9 cellular contexts compared by ENCODE assay signal in genomic region chr19:3028305-3029069, GRCh38. TPM values are rescaled to one million over a fixed set of nuclear protein-coding genes. Genes with fewer than 3 reads are reported as not detected.
DNase-seq lines count a peak whose midpoint lies in the region; ATAC-seq, FAIRE-seq and TF ChIP-seq lines count a peak whose summit lies in the region.
"Had no signal": no experiment of that assay in that cellular context is flagged by ENCODE, and none has a peak within 500 bp of the region (broad histone marks: within the 10 kb centered on the region; RNA-seq: fewer than 3 reads in every experiment).

No MANE protein-coding gene starts in this region.

- H3K36me3 ChIP-seq in bronchial epithelial cell (ENCODE audit: control insufficient read depth, insufficient read depth, low read length) (no peaks in the 10 kb centered on the region), aorta (ENCODE audit: control insufficient read depth in 1 of 2, insufficient read depth in 2 of 2, low read length in 1 of 2) (no peaks in the 10 kb centered on the region)

- no peaks in the 10 kb centered on the region for H3K36me3 Mint-ChIP-seq in memory B cell

- no peak for FAIRE-seq in bronchial epithelial cell (lab: Jason Lieb, UNC)

- H3K4me1 ChIP-seq in aorta (ENCODE audit: control insufficient read depth in 1 of 2, insufficient read depth in 2 of 2, low read length in 2 of 2), result no peaks in the 10 kb centered on the region

- H3K27ac Mint-ChIP-seq in memory B cell, result no peak overlapping the region

- ATAC-seq in Right ventricle myocardium superior (ENCODE audit: poor library complexity), result peak; percentile 3
- no peak for ATAC-seq in memory B cell (ENCODE audit: low read depth)
- ATAC-seq in aorta (ENCODE audit: low FRiP score), result no peak
- no peak for ATAC-seq in GM18861 (IDR thresholded peaks at IDR 0.05; ENCODE audit: unreplicated experiment)

- H3K4me3 ChIP-seq in bronchial epithelial cell (ENCODE audit: low read depth, low read length), result peak overlapping the region; percentile 16
- H3K4me3 ChIP-seq in aorta (ENCODE audit: low read length in 2 of 2), result peak overlapping the region; percentile 43 to 82

- H3K27me3 ChIP-seq in bronchial epithelial cell (ENCODE audit: control insufficient read depth, insufficient read depth, low read length) (peaks cover 11% of the 10 kb centered on the region), aorta (ENCODE audit: control insufficient read depth in 1 of 2, insufficient read depth in 2 of 2, low read length in 1 of 2) (no peaks in the 10 kb centered on the region)

- no peaks in the 10 kb centered on the region for H3K9me3 Mint-ChIP-seq in memory B cell

- intact Hi-C loops in Right ventricle myocardium superior (cut with DNase I) (loop anchor here (5.0 kb wide), 2 partner anchors 41 to 56 kb away; no protein-coding TSS in a partner anchor), cardiac septum (cut with DNase I) (loop anchor here (5.0 kb wide), 1 partner anchor 41 kb away; no protein-coding TSS in a partner anchor), aorta (cut with DNase I) (no loop called here)

- no peak for DNase-seq in Right ventricle myocardium superior
- no peak for DNase-seq in cardiac septum (ENCODE audit: low spot score)
- no peak for DNase-seq in bronchial epithelial cell (ENCODE audit: low read depth)
- DNase-seq in memory B cell (ENCODE audit: low spot score in 2 of 2), result no peak
- DNase-seq in aorta, result no peak
- DNase-seq in activated CD4-positive, alpha-beta T cell treated with anti-CD3 and anti-CD28 coated beads, Interleukin-2, amount 50 U/mL, for 48 hours, result no peak
- DNase-seq in DMS 273 (lab: John Stamatoyannopoulos, UW; ENCODE audit: unreplicated experiment), result no peak
- DNase-seq: NCI-H774 had no signal

- TF ChIP-seq CTCF in bronchial epithelial cell (IDR thresholded peaks at IDR 0.05; ENCODE audit: insufficient read depth, low read length, severe bottlenecking), result no peak

- 4 to 6% methylated on average over 34 to 40 of the region's 40 CpGs for WGBS in aorta, 2 donors

- no peaks in the 10 kb centered on the region for H3K9me3 ChIP-seq in aorta (ENCODE audit: control insufficient read depth, low read length)

- peaks cover 19% of the 10 kb centered on the region for H3K4me1 Mint-ChIP-seq in memory B cell

- no peak overlapping the region for H3K27ac ChIP-seq in aorta (ENCODE audit: low read depth in 1 of 2, low read length in 2 of 2)

- H3K4me3 Mint-ChIP-seq in memory B cell, result peak overlapping the region; percentile 68

- H3K27me3 Mint-ChIP-seq in memory B cell, result peaks cover 28% of the 10 kb centered on the region

RNA-seq across cellular contexts. Expression of gene TLE2, which starts 0.6 kb away (rescaled TPM):
- total RNA-seq in Right ventricle myocardium superior (55.7 TPM), cardiac septum (48.0 TPM), bronchial epithelial cell (0.53 and 1.0 TPM in 2 replicates), aorta (10 to 100 TPM; 32.9 to 54.8 TPM)
- polyA plus RNA-seq in aorta, result 100 to 1,000 TPM in 1 of 2 donors, 10 to 100 TPM in 1; 32.7 to 127 TPM

RNA-seq across cellular contexts. Expression of gene TLE5, which starts 33.8 kb away (rescaled TPM):
- total RNA-seq in Right ventricle myocardium superior, result 760 TPM
- total RNA-seq in cardiac septum, result 804 TPM
- total RNA-seq in bronchial epithelial cell, result 144 and 200 TPM in 2 replicates
- total RNA-seq in aorta, result 100 to 1,000 TPM; 305 to 374 TPM
- 100 to 1,000 TPM; 598 to 642 TPM for polyA plus RNA-seq in aorta

RNA-seq across cellular contexts. Expression of gene TLE6, which starts 51.1 kb away (rescaled TPM):
- total RNA-seq in Right ventricle myocardium superior (0.70 TPM), cardiac septum (1.0 TPM), bronchial epithelial cell (under 0.01 TPM in 1 of 2 replicates, not detected in the other), aorta (1 to 10 TPM in 1 of 2 donors, under 1 TPM in 1; 0.65 to 3.5 TPM)
- polyA plus RNA-seq in aorta, result 10 to 100 TPM in 1 of 2 donors, 1 to 10 TPM in 1; 4.0 to 12.0 TPM

Comparison
In these comparisons a context has a peak if more than half of its experiments do, and no peak if none do; other contexts are left out.
1. RNA of gene TLE2, which starts 0.6 kb away (total RNA-seq): 55.7 TPM in Right ventricle myocardium superior (single experiment), 32.9 to 54.8 TPM in aorta and 48.0 TPM in cardiac septum (single experiment); 0.53 to 1.0 TPM in bronchial epithelial cell; every median in the first group is over 10 times any median in the second.
2. intact Hi-C loops: an anchor here in Right ventricle myocardium superior (5.0 kb wide) and cardiac septum (5.0 kb wide); none called in aorta.